In genomic region chr14:32252030-32252670, GRCh38 we compare ENCODE assay signal across 1 cellular context.
TF ChIP-seq lines count a peak whose summit lies in the region.

No MANE protein-coding gene starts in this region.

TF ChIP-seq in HepG2, 621 proteins besides CTCF, POLR2A, EP300 and RAD21 (continued from another document and continues in another):
- TF ChIP-seq BCLAF1 (IDR thresholded peaks at IDR 0.05) (no peak), SIX4 (CRISPR knock-in tag; IDR thresholded peaks at IDR 0.05) (no peak), ZNF672 (CRISPR knock-in tag; IDR thresholded peaks at IDR 0.05) (no peak), TFE3 (CRISPR knock-in tag; IDR thresholded peaks at IDR 0.05) (0 out of 2 replicates have a peak, but pooled peaks have one; percentile 34), HNF4G (IDR thresholded peaks at IDR 0.05; ENCODE audit: borderline replicate concordance, low read depth, low read length) (no peak), HNF4G (CRISPR knock-in tag; IDR thresholded peaks at IDR 0.05; ENCODE audit: borderline replicate concordance, low read depth) (no peak), REST (IDR thresholded peaks at IDR 0.05; ENCODE audit: borderline replicate concordance in 1 of 2, low read depth in 1 of 2, low read length in 2 of 2) (no peak), RFX1 (IDR thresholded peaks at IDR 0.05) (no peak), CCDC6 (CRISPR knock-in tag; IDR thresholded peaks at IDR 0.05) (no peak), ATF4 (CRISPR knock-in tag; IDR thresholded peaks at IDR 0.05) (no peak), TSC22D2 (CRISPR knock-in tag; IDR thresholded peaks at IDR 0.05; ENCODE audit: borderline replicate concordance) (peak; percentile 94; the same call in 1 of the 2 replicates), ZNF251 (CRISPR knock-in tag; IDR thresholded peaks at IDR 0.05) (no peak), ZNF34 (CRISPR knock-in tag; IDR thresholded peaks at IDR 0.05; ENCODE audit: borderline replicate concordance) (no peak), HIC2 (CRISPR knock-in tag; IDR thresholded peaks at IDR 0.05; ENCODE audit: low read depth) (no peak), ZBTB49 (CRISPR knock-in tag; IDR thresholded peaks at IDR 0.05; ENCODE audit: borderline replicate concordance) (no peak), ZNF512 (CRISPR knock-in tag; IDR thresholded peaks at IDR 0.05) (no peak), ZNF253 (CRISPR knock-in tag; IDR thresholded peaks at IDR 0.05; ENCODE audit: borderline replicate concordance) (no peak), RFXAP (CRISPR knock-in tag; IDR thresholded peaks at IDR 0.05; ENCODE audit: borderline replicate concordance) (no peak), CSRNP2 (CRISPR knock-in tag; conservative IDR thresholded peaks at IDR 0.05; ENCODE audit: low read depth) (no peak), PRDM15 (CRISPR knock-in tag; IDR thresholded peaks at IDR 0.05) (no peak), ZNF574 (CRISPR knock-in tag; IDR thresholded peaks at IDR 0.05) (peak; percentile 59; the same call in 1 of the 2 replicates), ZNF362 (CRISPR knock-in tag; IDR thresholded peaks at IDR 0.05; ENCODE audit: borderline replicate concordance) (no peak)
